In genomic region chr2:197229509-197230458, GRCh38 we compare ENCODE assay signal across 11 cellular contexts.
DNase-seq lines count a peak whose midpoint lies in the region; ATAC-seq and TF ChIP-seq lines count a peak whose summit lies in the region.
"Had no signal": no experiment of that assay in that cellular context is flagged by ENCODE, and none has a peak within 500 bp of the region (broad histone marks: within the 10 kb centered on the region; RNA-seq: fewer than 3 reads in every experiment).

No MANE protein-coding gene starts in this region.

- no peaks in the 10 kb centered on the region for H3K9me3 Mint-ChIP-seq in mesothelial cell of epicardium

- ATAC-seq in Right ventricle myocardium inferior (peak; percentile 70), HG02678 (IDR thresholded peaks at IDR 0.05; ENCODE audit: unreplicated experiment) (no peak), HG03159 (IDR thresholded peaks at IDR 0.05; ENCODE audit: unreplicated experiment) (no peak)

- intact Hi-C loops in Right ventricle myocardium inferior (cut with DNase I), result no loop called here
- intact Hi-C loops in cardiac septum (cut with DNase I), result no loop called here

- no peak overlapping the region for H3K27ac Mint-ChIP-seq in mesothelial cell of epicardium

- H3K36me3 Mint-ChIP-seq in mesothelial cell of epicardium, result no peaks in the 10 kb centered on the region

- no peaks in the 10 kb centered on the region for H3K27me3 Mint-ChIP-seq in mesothelial cell of epicardium (ENCODE audit: low read depth)

- TF ChIP-seq CTCF in mesothelial cell of epicardium (IDR thresholded peaks at IDR 0.05; ENCODE audit: unreplicated experiment), result no peak

- DNase-seq in Right ventricle myocardium inferior (ENCODE audit: missing footprints) (no peak), cardiac septum (ENCODE audit: low spot score) (no peak), SK-MEL-5 (ENCODE audit: low read depth, low spot score) (peak; percentile 72), foreskin melanocyte (peak; percentile 59), occipital lobe (lab: John Stamatoyannopoulos, UW) (no peak), mesothelial cell of epicardium (ENCODE audit: low spot score in 2 of 2, unreplicated experiment in 2 of 2) (no peak)
- DNase-seq: KBM-7, mesendoderm, testis had no signal

- no peak overlapping the region for H3K4me3 Mint-ChIP-seq in mesothelial cell of epicardium

- H3K4me1 Mint-ChIP-seq in mesothelial cell of epicardium, result peaks cover 2% of the 10 kb centered on the region

- in situ Hi-C loops in SK-MEL-5 (cut with HindIII; ENCODE audit: low pct_unique_long_range_greater_than_20kb, low sequenced_read_pairs), result no loop called here

Comparison
In these comparisons a context has a peak if more than half of its experiments do, and no peak if none do; other contexts are left out.
1. DNase-seq: peak in SK-MEL-5 (single experiment) and foreskin melanocyte (single experiment); none in Right ventricle myocardium inferior (single experiment), cardiac septum (single experiment), occipital lobe (single experiment) and mesothelial cell of epicardium (0 of 2).